1 cellular context compared by ENCODE assay signal in the genomic region with DNA sequence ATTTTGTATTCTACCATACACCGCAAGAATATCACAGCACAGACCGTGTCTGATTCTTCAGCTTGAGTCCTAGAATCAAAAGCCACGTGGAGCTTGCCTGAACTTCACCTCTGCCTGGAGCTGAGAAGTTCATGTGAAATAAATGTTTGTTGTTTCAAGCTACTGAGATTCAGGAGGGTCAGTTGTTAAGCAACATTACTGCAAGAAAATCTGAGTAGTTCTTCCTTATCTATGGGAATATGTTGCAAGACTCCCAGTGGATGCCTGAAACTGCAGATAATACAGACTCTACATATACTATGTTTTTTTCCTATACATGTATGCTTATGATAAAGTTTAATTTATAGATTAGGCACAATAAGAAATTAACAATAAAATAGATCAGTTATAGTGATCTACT.
A peak's percentile ranks its signal among the peaks of the same experiment; 100 is the strongest.
TF ChIP-seq lines count a peak whose summit lies in the region.

No MANE protein-coding gene starts in this region.

TF ChIP-seq in K562, 482 proteins besides CTCF, POLR2A, EP300 and RAD21 (continued from another document):
- no peak for TF ChIP-seq ZBTB49 (CRISPR knock-in tag; IDR thresholded peaks at IDR 0.05; ENCODE audit: borderline replicate concordance)
- TF ChIP-seq KDM5B (IDR thresholded peaks at IDR 0.05; ENCODE audit: insufficient replicate concordance, low read depth, low read length): no peak
- TF ChIP-seq CEBPB (tag; IDR thresholded peaks at IDR 0.05): peak; percentile 74
